In genomic region chr16:9334091-9334490, GRCh38 we compare ENCODE assay signal across 39 cellular contexts.
"Had no signal": no experiment of that assay in that cellular context is flagged by ENCODE, and none has a peak within 500 bp of the region (broad histone marks: within the 10 kb centered on the region; RNA-seq: fewer than 3 reads in every experiment).

No MANE protein-coding gene starts in this region.

- H3K9me3 ChIP-seq: MG63, SJSA1 had no signal

- H3K36me3 Mint-ChIP-seq: activated CD4-positive, alpha-beta memory T cell treated with anti-CD3 and anti-CD28 coated beads for 36 hours; activated CD8-positive, alpha-beta memory T cell treated with anti-CD3 and anti-CD28 coated beads, Interleukin-2, amount 10 ng/mL, durations not matched to agents 7 days and 5 days; activated naive CD4-positive, alpha-beta T cell treated with anti-CD3 and anti-CD28 coated beads, Interleukin-2, amount 10 ng/mL, durations not matched to agents 7 days and 5 days; activated naive CD8-positive, alpha-beta T cell; brain had no signal

- H3K9me3 Mint-ChIP-seq: activated B cell treated with CpG ODN at 0.5 μM for 24 hours; activated CD4-positive, alpha-beta memory T cell treated with anti-CD3 and anti-CD28 coated beads for 36 hours; activated naive CD4-positive, alpha-beta T cell treated with anti-CD3 and anti-CD28 coated beads, Interleukin-2, amount 10 ng/mL, durations not matched to agents 7 days and 5 days; activated naive CD8-positive, alpha-beta T cell treated with anti-CD3 and anti-CD28 coated beads, Interleukin-2, amount 50 U/mL, for 24 hours had no signal

- FAIRE-seq: bronchial epithelial cell had no signal

- H3K4me3 ChIP-seq: MG63, SJSA1 had no signal

- H3K4me3 Mint-ChIP-seq: activated B cell treated with CpG ODN at 0.5 μM for 24 hours; activated CD4-positive, alpha-beta memory T cell treated with anti-CD3 and anti-CD28 coated beads for 36 hours; activated CD8-positive, alpha-beta memory T cell treated with anti-CD3 and anti-CD28 coated beads, Interleukin-2, amount 10 ng/mL, durations not matched to agents 7 days and 5 days; activated naive CD4-positive, alpha-beta T cell treated with anti-CD3 and anti-CD28 coated beads, Interleukin-2, amount 10 ng/mL, durations not matched to agents 7 days and 5 days; activated naive CD8-positive, alpha-beta T cell; activated naive CD8-positive, alpha-beta T cell treated with anti-CD3 and anti-CD28 coated beads, Interleukin-2, amount 50 U/mL, for 24 hours; brain had no signal

- H3K27ac ChIP-seq: SJSA1, VCaP had no signal

- H3K4me1 ChIP-seq: SJSA1 had no signal

- H3K36me3 ChIP-seq: MG63, SJSA1 had no signal

- ATAC-seq: activated CD8-positive, alpha-beta memory T cell treated with anti-CD3 and anti-CD28 coated beads, Interleukin-2, amount 10 ng/mL, durations not matched to agents 7 days and 5 days; activated naive CD8-positive, alpha-beta T cell treated with anti-CD3 and anti-CD28 coated beads, Interleukin-2, amount 50 U/mL, for 24 hours; Panc1 had no signal

- H3K27ac Mint-ChIP-seq: activated B cell treated with CpG ODN at 0.5 μM for 24 hours; activated CD4-positive, alpha-beta memory T cell treated with anti-CD3 and anti-CD28 coated beads for 36 hours; activated CD8-positive, alpha-beta memory T cell treated with anti-CD3 and anti-CD28 coated beads, Interleukin-2, amount 10 ng/mL, durations not matched to agents 7 days and 5 days; activated naive CD4-positive, alpha-beta T cell treated with anti-CD3 and anti-CD28 coated beads, Interleukin-2, amount 10 ng/mL, durations not matched to agents 7 days and 5 days; activated naive CD8-positive, alpha-beta T cell; activated naive CD8-positive, alpha-beta T cell treated with anti-CD3 and anti-CD28 coated beads, Interleukin-2, amount 50 U/mL, for 24 hours had no signal

- DNase-seq: activated B cell treated with CpG ODN at 0.5 μM for 24 hours; activated CD4-positive, alpha-beta memory T cell treated with anti-CD3 and anti-CD28 coated beads for 36 hours; activated CD4-positive, alpha-beta T cell treated with anti-CD3 and anti-CD28 coated beads for 4 hours; activated CD4-positive, alpha-beta T cell treated with anti-CD3 and anti-CD28 coated beads, Interleukin-2, amount 50 U/mL, for 1 hour; activated CD4-positive, CD25-positive, alpha-beta regulatory T cell treated with anti-CD3 and anti-CD28 coated beads, Interleukin-2, amount 50 U/mL, for 72 hours; activated CD8-positive, alpha-beta memory T cell treated with anti-CD3 and anti-CD28 coated beads for 24 hours; activated CD8-positive, alpha-beta memory T cell treated with anti-CD3 and anti-CD28 coated beads, Interleukin-2, amount 10 ng/mL, durations not matched to agents 7 days and 5 days; activated CD8-positive, alpha-beta memory T cell treated with anti-CD3 and anti-CD28 coated beads, Interleukin-2, amount 50 U/mL, for 48 hours; activated effector memory CD4-positive, alpha-beta T cell treated with Interleukin-2 at 50 U/mL for 16 hours; activated naive CD4-positive, alpha-beta T cell treated with anti-CD3 and anti-CD28 coated beads, Interleukin-2, amount 10 ng/mL, durations not matched to agents 7 days and 5 days; activated naive CD8-positive, alpha-beta T cell treated with anti-CD3 and anti-CD28 coated beads, Interleukin-2, amount 50 U/mL, for 24 hours; activated T-cell treated with anti-CD3 and anti-CD28 coated beads, Interleukin-2, amount 50 U/mL, for 48 hours; anterior cingulate cortex; caudate nucleus; cerebellar nuclear complex; Kasumi-1; KG1; MG63; NCI-H1048; NCI-H1105 treated with DMSO at 0.1 percent for 48 hours; NCI-H1436; NCI-H1694; NCI-H1930; NCI-H2107; NCI-H2171; NCI-H510A; NCI-H526; NCI-H774; SHP77; SW 1271; T-helper 1 cell; T-helper 2 cell; T-helper 9 cell had no signal

- H3K27me3 Mint-ChIP-seq: activated CD4-positive, alpha-beta memory T cell treated with anti-CD3 and anti-CD28 coated beads for 36 hours; activated CD8-positive, alpha-beta memory T cell treated with anti-CD3 and anti-CD28 coated beads, Interleukin-2, amount 10 ng/mL, durations not matched to agents 7 days and 5 days; activated naive CD4-positive, alpha-beta T cell treated with anti-CD3 and anti-CD28 coated beads, Interleukin-2, amount 10 ng/mL, durations not matched to agents 7 days and 5 days; activated naive CD8-positive, alpha-beta T cell treated with anti-CD3 and anti-CD28 coated beads, Interleukin-2, amount 50 U/mL, for 24 hours; brain had no signal

- H3K4me1 Mint-ChIP-seq: activated B cell treated with CpG ODN at 0.5 μM for 24 hours; activated CD8-positive, alpha-beta memory T cell treated with anti-CD3 and anti-CD28 coated beads, Interleukin-2, amount 10 ng/mL, durations not matched to agents 7 days and 5 days; activated naive CD4-positive, alpha-beta T cell treated with anti-CD3 and anti-CD28 coated beads, Interleukin-2, amount 10 ng/mL, durations not matched to agents 7 days and 5 days; activated naive CD8-positive, alpha-beta T cell treated with anti-CD3 and anti-CD28 coated beads, Interleukin-2, amount 50 U/mL, for 24 hours had no signal
